In the genomic region with DNA sequence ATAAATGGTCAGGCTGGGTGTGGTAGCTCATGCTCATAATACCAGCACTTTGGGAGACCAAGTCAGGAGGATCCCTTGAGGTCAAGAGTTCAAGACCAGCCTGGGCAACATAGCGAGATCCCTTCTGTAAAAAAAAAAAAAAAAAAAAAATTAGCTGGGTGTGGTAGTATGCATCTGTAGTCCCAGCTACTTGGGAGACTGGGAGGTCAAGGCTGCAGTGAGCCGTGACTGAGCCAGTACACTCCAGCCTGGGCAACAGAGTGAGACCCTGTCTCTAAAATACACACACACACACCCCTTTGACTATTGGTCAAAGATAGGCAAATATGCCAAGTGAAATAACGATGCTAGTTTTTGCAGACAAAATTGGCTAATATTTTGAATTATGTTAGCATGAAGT, we compare ENCODE assay signal across 9 cellular contexts.
"Had no signal": no experiment of that assay in that cellular context is flagged by ENCODE, and none has a peak within 500 bp of the region (broad histone marks: within the 10 kb centered on the region; RNA-seq: fewer than 3 reads in every experiment).

No MANE protein-coding gene starts in this region.

- H3K27ac ChIP-seq: HL-60 had no signal

- H3K4me3 ChIP-seq: GM23338 had no signal

- FAIRE-seq: H1, H54 had no signal

- H3K27ac Mint-ChIP-seq: GM23338, HFFc6, IgD-negative memory B cell had no signal

- DNase-seq: H9, HCEC 1CT, HFFc6, KG1 had no signal

- ATAC-seq: GM23338 had no signal

- H3K4me2 ChIP-seq: GM23338 had no signal

- H3K4me3 Mint-ChIP-seq: GM23338, H9, HFFc6, IgD-negative memory B cell had no signal

- H3K4me1 Mint-ChIP-seq: GM23338 had no signal

- H3K36me3 Mint-ChIP-seq: IgD-negative memory B cell had no signal

- H3K9me3 Mint-ChIP-seq: GM23338, H9, HFFc6, IgD-negative memory B cell had no signal

- H2AFZ ChIP-seq: GM23338 had no signal
